Comparison of ENCODE assay signal across 1 cellular context in genomic region chr18:47999801-48000248, GRCh38.
TF ChIP-seq lines count a peak whose summit lies in the region.

No MANE protein-coding gene starts in this region.

TF ChIP-seq in K562, 482 proteins besides CTCF, POLR2A, EP300 and RAD21 (continued from another document):
- no peak for TF ChIP-seq ARID4B (CRISPR knock-in tag; IDR thresholded peaks at IDR 0.05)
- TF ChIP-seq RCOR1 (IDR thresholded peaks at IDR 0.05; ENCODE audit: borderline replicate concordance in 1 of 2, low read depth in 2 of 2, low read length in 2 of 2): 0 out of 4 replicates have a peak, but pooled peaks of 1 of the 2 experiments have one; percentile 31
- TF ChIP-seq BCOR (IDR thresholded peaks at IDR 0.05): no peak
- peak; percentile 31; the same call in 1 of the 2 replicates for TF ChIP-seq MTA2 (IDR thresholded peaks at IDR 0.05; ENCODE audit: low read depth)
- 0 out of 2 replicates have a peak, but pooled peaks have one; percentile 35 for TF ChIP-seq LCOR (CRISPR knock-in tag; IDR thresholded peaks at IDR 0.05)
- TF ChIP-seq, protein P1, sequence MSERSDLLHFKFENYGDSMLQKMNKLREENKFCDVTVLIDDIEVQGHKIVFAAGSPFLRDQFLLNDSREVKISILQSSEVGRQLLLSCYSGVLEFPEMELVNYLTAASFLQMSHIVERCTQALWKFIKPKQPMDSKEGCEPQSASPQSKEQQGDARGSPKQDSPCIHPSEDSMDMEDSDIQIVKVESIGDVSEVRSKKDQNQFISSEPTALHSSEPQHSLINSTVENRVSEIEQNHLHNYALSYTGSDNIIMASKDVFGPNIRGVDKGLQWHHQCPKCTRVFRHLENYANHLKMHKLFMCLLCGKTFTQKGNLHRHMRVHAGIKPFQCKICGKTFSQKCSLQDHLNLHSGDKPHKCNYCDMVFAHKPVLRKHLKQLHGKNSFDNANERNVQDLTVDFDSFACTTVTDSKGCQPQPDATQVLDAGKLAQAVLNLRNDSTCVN (CRISPR knock-in tag; IDR thresholded peaks at IDR 0.05): no peak
- TF ChIP-seq ZNF318 (IDR thresholded peaks at IDR 0.05; ENCODE audit: borderline replicate concordance in 1 of 2, low read depth in 1 of 2): no peak
- no peak for TF ChIP-seq SOX6 (IDR thresholded peaks at IDR 0.05)
- TF ChIP-seq, protein P2, sequence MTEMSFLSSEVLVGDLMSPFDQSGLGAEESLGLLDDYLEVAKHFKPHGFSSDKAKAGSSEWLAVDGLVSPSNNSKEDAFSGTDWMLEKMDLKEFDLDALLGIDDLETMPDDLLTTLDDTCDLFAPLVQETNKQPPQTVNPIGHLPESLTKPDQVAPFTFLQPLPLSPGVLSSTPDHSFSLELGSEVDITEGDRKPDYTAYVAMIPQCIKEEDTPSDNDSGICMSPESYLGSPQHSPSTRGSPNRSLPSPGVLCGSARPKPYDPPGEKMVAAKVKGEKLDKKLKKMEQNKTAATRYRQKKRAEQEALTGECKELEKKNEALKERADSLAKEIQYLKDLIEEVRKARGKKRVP (CRISPR knock-in tag; IDR thresholded peaks at IDR 0.05): no peak; the same call in 1 of the 2 replicates
- no peak for TF ChIP-seq JUND (IDR thresholded peaks at IDR 0.05; ENCODE audit: borderline replicate concordance, low read depth, low read length)
- peak; percentile 25; the same call in 1 of the 3 replicates for TF ChIP-seq JUND (tag; IDR thresholded peaks at IDR 0.05; ENCODE audit: borderline replicate concordance, low read depth, low read length)
- peak in 1 of 2 experiments; percentile 24; a peak in 1 of 3 replicates for TF ChIP-seq CBX3 (IDR thresholded peaks at IDR 0.05; ENCODE audit: borderline replicate concordance in 1 of 2, low read length in 2 of 2)
- TF ChIP-seq ADNP (tag; IDR thresholded peaks at IDR 0.05): no peak
- no peak for TF ChIP-seq TAF7 (tag; IDR thresholded peaks at IDR 0.05)
- peak; percentile 56 for TF ChIP-seq L3MBTL2 (IDR thresholded peaks at IDR 0.05)
- TF ChIP-seq, protein P3, sequence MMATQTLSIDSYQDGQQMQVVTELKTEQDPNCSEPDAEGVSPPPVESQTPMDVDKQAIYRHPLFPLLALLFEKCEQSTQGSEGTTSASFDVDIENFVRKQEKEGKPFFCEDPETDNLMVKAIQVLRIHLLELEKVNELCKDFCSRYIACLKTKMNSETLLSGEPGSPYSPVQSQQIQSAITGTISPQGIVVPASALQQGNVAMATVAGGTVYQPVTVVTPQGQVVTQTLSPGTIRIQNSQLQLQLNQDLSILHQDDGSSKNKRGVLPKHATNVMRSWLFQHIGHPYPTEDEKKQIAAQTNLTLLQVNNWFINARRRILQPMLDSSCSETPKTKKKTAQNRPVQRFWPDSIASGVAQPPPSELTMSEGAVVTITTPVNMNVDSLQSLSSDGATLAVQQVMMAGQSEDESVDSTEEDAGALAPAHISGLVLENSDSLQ (IDR thresholded peaks at IDR 0.05): peak; percentile 82
- 0 out of 2 replicates have a peak, but pooled peaks have one; percentile 25 for TF ChIP-seq CBX1 (IDR thresholded peaks at IDR 0.05; ENCODE audit: low read depth)
- no peak for TF ChIP-seq ZNF699 (CRISPR knock-in tag; IDR thresholded peaks at IDR 0.05; ENCODE audit: insufficient replicate concordance)
- 0 out of 4 replicates have a peak, but pooled peaks of 1 of the 2 experiments have one; percentile 33 for TF ChIP-seq HDAC1 (IDR thresholded peaks at IDR 0.05)
- TF ChIP-seq ZNF57 (CRISPR knock-in tag; IDR thresholded peaks at IDR 0.05): no peak
- peak; percentile 66 for TF ChIP-seq ARID1B (IDR thresholded peaks at IDR 0.05)
- TF ChIP-seq ZNF175 (CRISPR knock-in tag; IDR thresholded peaks at IDR 0.05; ENCODE audit: low read depth): 0 out of 2 replicates have a peak, but pooled peaks have one; percentile 52
- TF ChIP-seq MEIS2 (IDR thresholded peaks at IDR 0.05; ENCODE audit: partially characterized antibody): peak; percentile 20
- no peak for TF ChIP-seq ELF4 (CRISPR knock-in tag; IDR thresholded peaks at IDR 0.05)
- TF ChIP-seq, protein P4, sequence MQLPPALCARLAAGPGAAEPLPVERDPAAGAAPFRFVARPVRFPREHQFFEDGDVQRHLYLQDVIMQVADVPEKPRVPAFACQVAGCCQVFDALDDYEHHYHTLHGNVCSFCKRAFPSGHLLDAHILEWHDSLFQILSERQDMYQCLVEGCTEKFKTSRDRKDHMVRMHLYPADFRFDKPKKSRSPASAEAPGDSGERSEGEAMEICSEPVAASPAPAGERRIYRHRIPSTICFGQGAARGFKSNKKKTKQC (CRISPR knock-in tag; IDR thresholded peaks at IDR 0.05): no peak
- TF ChIP-seq RAD51 (IDR thresholded peaks at IDR 0.05; ENCODE audit: borderline replicate concordance, low read depth): 0 out of 2 replicates have a peak, but pooled peaks have one; percentile 37
- TF ChIP-seq, protein P5, sequence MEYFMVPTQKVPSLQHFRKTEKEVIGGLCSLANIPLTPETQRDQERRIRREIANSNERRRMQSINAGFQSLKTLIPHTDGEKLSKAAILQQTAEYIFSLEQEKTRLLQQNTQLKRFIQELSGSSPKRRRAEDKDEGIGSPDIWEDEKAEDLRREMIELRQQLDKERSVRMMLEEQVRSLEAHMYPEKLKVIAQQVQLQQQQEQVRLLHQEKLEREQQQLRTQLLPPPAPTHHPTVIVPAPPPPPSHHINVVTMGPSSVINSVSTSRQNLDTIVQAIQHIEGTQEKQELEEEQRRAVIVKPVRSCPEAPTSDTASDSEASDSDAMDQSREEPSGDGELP (CRISPR knock-in tag; IDR thresholded peaks at IDR 0.05; ENCODE audit: borderline replicate concordance): 0 out of 2 replicates have a peak, but pooled peaks have one; percentile 11
- no peak for TF ChIP-seq CREB3L1 (IDR thresholded peaks at IDR 0.05; ENCODE audit: borderline replicate concordance, low read depth)
- TF ChIP-seq, protein P6, sequence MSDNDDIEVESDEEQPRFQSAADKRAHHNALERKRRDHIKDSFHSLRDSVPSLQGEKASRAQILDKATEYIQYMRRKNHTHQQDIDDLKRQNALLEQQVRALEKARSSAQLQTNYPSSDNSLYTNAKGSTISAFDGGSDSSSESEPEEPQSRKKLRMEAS (CRISPR knock-in tag; IDR thresholded peaks at IDR 0.05): peak; percentile 78
- 0 out of 2 replicates have a peak, but pooled peaks have one; percentile 55 for TF ChIP-seq ZNF197 (CRISPR knock-in tag; IDR thresholded peaks at IDR 0.05; ENCODE audit: low read depth)
- TF ChIP-seq SMAD1 (IDR thresholded peaks at IDR 0.05; ENCODE audit: low read depth, low read length, partially characterized antibody): no peak
- no peak for TF ChIP-seq FOXA3 (CRISPR knock-in tag; conservative IDR thresholded peaks at IDR 0.05 in 1 of 2, IDR thresholded peaks at IDR 0.05 in 1 of 2)
- TF ChIP-seq TCF3 (CRISPR knock-in tag; IDR thresholded peaks at IDR 0.05): peak; percentile 79
- TF ChIP-seq TEAD4 (IDR thresholded peaks at IDR 0.05; ENCODE audit: low read length): peak; percentile 76; the same call in 1 of the 2 replicates
- TF ChIP-seq TEAD4 (CRISPR knock-in tag; IDR thresholded peaks at IDR 0.05; ENCODE audit: borderline replicate concordance): no peak
- no peak for TF ChIP-seq RBBP5 (IDR thresholded peaks at IDR 0.05; ENCODE audit: borderline replicate concordance, insufficient read depth, low read length, poor library complexity, severe bottlenecking)
